ENCODE assay signal across 21 cellular contexts in genomic region chr22:43237280-43237679, GRCh38.
"Had no signal": no experiment of that assay in that cellular context is flagged by ENCODE, and none has a peak within 500 bp of the region (broad histone marks: within the 10 kb centered on the region; RNA-seq: fewer than 3 reads in every experiment).

No MANE protein-coding gene starts in this region.

- H3K27me3 ChIP-seq: body of pancreas, colonic mucosa, left lung, uterus had no signal

- H3K36me3 ChIP-seq: colonic mucosa, left lung, sigmoid colon, transverse colon, uterus had no signal

- H3K36me3 Mint-ChIP-seq: activated naive CD8-positive, alpha-beta T cell treated with anti-CD3 and anti-CD28 coated beads, Interleukin-2, amount 10 ng/mL, durations not matched to agents 7 days and 5 days; naive thymus-derived CD4-positive, alpha-beta T cell had no signal

- H3K27ac Mint-ChIP-seq: activated CD4-positive, alpha-beta T cell treated with anti-CD3 and anti-CD28 coated beads, Interleukin-2, amount 10 ng/mL, durations not matched to agents 24 days and 14 days; activated CD8-positive, alpha-beta T cell treated with anti-CD3 and anti-CD28 coated beads, Interleukin-2, amount 10 ng/mL, durations not matched to agents 7 days and 5 days; activated naive CD8-positive, alpha-beta T cell treated with anti-CD3 and anti-CD28 coated beads, Interleukin-2, amount 10 ng/mL, durations not matched to agents 7 days and 5 days; activated T-cell treated with anti-CD3 and anti-CD28 coated beads, Interleukin-2, amount 50 U/mL, for 24 hours; activated T-helper 2 cell treated with anti-CD3 and anti-CD28 coated beads, Interferon-gamma antibody, Interleukin-2, Interleukin-4, amounts not matched to agents 10 μg/mL and 5 μg/mL and 100 μg/mL, durations not matched to agents 14 hours and 24 hours and 36 hours; naive thymus-derived CD4-positive, alpha-beta T cell had no signal

- H3K4me1 Mint-ChIP-seq: activated naive CD8-positive, alpha-beta T cell treated with anti-CD3 and anti-CD28 coated beads, Interleukin-2, amount 10 ng/mL, durations not matched to agents 7 days and 5 days; naive thymus-derived CD4-positive, alpha-beta T cell had no signal

- DNase-seq: activated CD4-positive, alpha-beta T cell treated with anti-CD3 and anti-CD28 coated beads, Interleukin-2, amount 10 ng/mL, durations not matched to agents 24 days and 14 days; activated CD8-positive, alpha-beta T cell treated with anti-CD3 and anti-CD28 coated beads, Interleukin-2, amount 10 ng/mL, durations not matched to agents 7 days and 5 days; activated naive CD4-positive, alpha-beta T cell treated with Interleukin-2 at 50 U/mL for 16 hours; activated naive CD8-positive, alpha-beta T cell treated with anti-CD3 and anti-CD28 coated beads, Interleukin-2, amount 10 ng/mL, durations not matched to agents 7 days and 5 days; activated T-cell treated with anti-CD3 and anti-CD28 coated beads, Interleukin-2, amount 50 U/mL, for 24 hours; colonic mucosa; foreskin melanocyte; glutamatergic neuron; hippocampal formation; left lung; mammary epithelial cell; mucosa of descending colon; naive thymus-derived CD4-positive, alpha-beta T cell; sigmoid colon; stimulated activated naive CD4-positive, alpha-beta T cell; T-helper 1 cell; T-helper 9 cell; transverse colon; uterus had no signal

- H3K9me3 Mint-ChIP-seq: activated CD4-positive, alpha-beta T cell treated with anti-CD3 and anti-CD28 coated beads, Interleukin-2, amount 10 ng/mL, durations not matched to agents 24 days and 14 days; activated naive CD8-positive, alpha-beta T cell treated with anti-CD3 and anti-CD28 coated beads, Interleukin-2, amount 10 ng/mL, durations not matched to agents 7 days and 5 days; activated T-cell treated with anti-CD3 and anti-CD28 coated beads, Interleukin-2, amount 50 U/mL, for 24 hours; activated T-helper 2 cell treated with anti-CD3 and anti-CD28 coated beads, Interferon-gamma antibody, Interleukin-2, Interleukin-4, amounts not matched to agents 10 μg/mL and 5 μg/mL and 100 μg/mL, durations not matched to agents 14 hours and 24 hours and 36 hours had no signal

- ATAC-seq: activated CD8-positive, alpha-beta T cell treated with anti-CD3 and anti-CD28 coated beads, Interleukin-2, amount 10 ng/mL, durations not matched to agents 7 days and 5 days; mucosa of descending colon; naive thymus-derived CD4-positive, alpha-beta T cell had no signal

- H3K4me3 Mint-ChIP-seq: activated CD4-positive, alpha-beta T cell treated with anti-CD3 and anti-CD28 coated beads, Interleukin-2, amount 10 ng/mL, durations not matched to agents 24 days and 14 days; activated CD8-positive, alpha-beta T cell treated with anti-CD3 and anti-CD28 coated beads, Interleukin-2, amount 10 ng/mL, durations not matched to agents 7 days and 5 days; activated naive CD8-positive, alpha-beta T cell treated with anti-CD3 and anti-CD28 coated beads, Interleukin-2, amount 10 ng/mL, durations not matched to agents 7 days and 5 days; activated T-cell treated with anti-CD3 and anti-CD28 coated beads, Interleukin-2, amount 50 U/mL, for 24 hours; naive thymus-derived CD4-positive, alpha-beta T cell had no signal

- H3K4me3 ChIP-seq: body of pancreas, colonic mucosa, left lung, mucosa of descending colon, sigmoid colon, transverse colon, uterus had no signal

- H3K9me3 ChIP-seq: body of pancreas, colonic mucosa, left lung, mucosa of descending colon, sigmoid colon, transverse colon, uterus had no signal

- H3K27me3 Mint-ChIP-seq: activated CD4-positive, alpha-beta T cell treated with anti-CD3 and anti-CD28 coated beads, Interleukin-2, amount 10 ng/mL, durations not matched to agents 24 days and 14 days had no signal

- H3K27ac ChIP-seq: colonic mucosa, left lung, sigmoid colon, transverse colon, uterus had no signal

- H3K4me1 ChIP-seq: colonic mucosa, transverse colon had no signal
